14 cellular contexts compared by ENCODE assay signal in genomic region chr18:45626330-45627203, GRCh38. TPM values are rescaled to one million over a fixed set of nuclear protein-coding genes. Genes with fewer than 3 reads are reported as not detected.
A peak's percentile ranks its signal among the peaks of the same experiment; 100 is the strongest.
DNase-seq lines count a peak whose midpoint lies in the region; TF ChIP-seq lines count a peak whose summit lies in the region.
"Had no signal": no experiment of that assay in that cellular context is flagged by ENCODE, and none has a peak within 500 bp of the region (broad histone marks: within the 10 kb centered on the region; RNA-seq: fewer than 3 reads in every experiment).

No MANE protein-coding gene starts in this region.

- H3K36me3 ChIP-seq in MG63, result no peaks in the 10 kb centered on the region
- H3K36me3 ChIP-seq: WERI-Rb-1 had no signal

- peaks cover 18% of the 10 kb centered on the region for H3K4me1 Mint-ChIP-seq in nephron

- H3K27me3 Mint-ChIP-seq in nephron (ENCODE audit: low read depth), result peaks cover 11% of the 10 kb centered on the region

- no peaks in the 10 kb centered on the region for H3K9me3 Mint-ChIP-seq in nephron

- DNase-seq in COLO829 (ENCODE audit: low spot score) (peak; percentile 18), MG63 (peak; percentile 75), coronary artery (ENCODE audit: low spot score) (peak; percentile 70), epidermal melanocyte (ENCODE audit: insufficient read length, low spot score) (no peak), activated gamma-delta T cell treated with Interleukin-2 at 50 U/mL for 16 hours (no peak)
- DNase-seq in activated naive CD4-positive, alpha-beta T cell treated with Interleukin-2 at 50 U/mL for 16 hours, result no peak
- no peak for DNase-seq in effector CD4-positive, alpha-beta T cell
- DNase-seq: activated gamma-delta T cell; DMS 273 treated with DMSO at 0.1 percent for 48 hours; NK-92 treated with Interleukin-12 subunit alpha and Interleukin-12 subunit beta, amount 100 ng/mL, for 24 hours; trophoblast cell; WERI-Rb-1 had no signal

- no peaks in the 10 kb centered on the region for H3K9me3 ChIP-seq in MG63

- H3K27ac ChIP-seq in coronary artery, result peak overlapping the region; percentile 64 to 65
- H3K27ac ChIP-seq: WERI-Rb-1 had no signal

- H3K27ac Mint-ChIP-seq in nephron, result peak overlapping the region in 2 of 3 experiments; percentile 22 to 72

- no peaks in the 10 kb centered on the region for H3K27me3 ChIP-seq in MG63

- H3K4me3 Mint-ChIP-seq in nephron, result no peak overlapping the region

- no peaks in the 10 kb centered on the region for H3K36me3 Mint-ChIP-seq in nephron (ENCODE audit: low read depth)

- H3K4me3 ChIP-seq in MG63 (no peak overlapping the region), coronary artery (no peak overlapping the region)

- TF ChIP-seq CTCF in coronary artery (IDR thresholded peaks at IDR 0.05) (no peak), nephron (IDR thresholded peaks at IDR 0.05; ENCODE audit: unreplicated experiment in 3 of 3) (no peak)

RNA-seq across cellular contexts. Expression of gene SLC14A2, which starts 11.3 kb away (rescaled TPM):
- total RNA-seq in MG63 (2014; rRNA removed; shearing (Covaris generic); ENCODE audit: low replicate concordance), result not detected in 2 replicates
- total RNA-seq: mononuclear cell had no signal

Comparison
In these comparisons a context has a peak if more than half of its experiments do, and no peak if none do; other contexts are left out.
1. DNase-seq: peak in COLO829 (single experiment), MG63 (single experiment) and coronary artery (single experiment); none in activated naive CD4-positive, alpha-beta T cell treated with Interleukin-2 at 50 U/mL for 16 hours (single experiment), effector CD4-positive, alpha-beta T cell (single experiment), epidermal melanocyte (single experiment) and activated gamma-delta T cell treated with Interleukin-2 at 50 U/mL for 16 hours (single experiment).